ENCODE assay signal across 1 cellular context in the genomic region with DNA sequence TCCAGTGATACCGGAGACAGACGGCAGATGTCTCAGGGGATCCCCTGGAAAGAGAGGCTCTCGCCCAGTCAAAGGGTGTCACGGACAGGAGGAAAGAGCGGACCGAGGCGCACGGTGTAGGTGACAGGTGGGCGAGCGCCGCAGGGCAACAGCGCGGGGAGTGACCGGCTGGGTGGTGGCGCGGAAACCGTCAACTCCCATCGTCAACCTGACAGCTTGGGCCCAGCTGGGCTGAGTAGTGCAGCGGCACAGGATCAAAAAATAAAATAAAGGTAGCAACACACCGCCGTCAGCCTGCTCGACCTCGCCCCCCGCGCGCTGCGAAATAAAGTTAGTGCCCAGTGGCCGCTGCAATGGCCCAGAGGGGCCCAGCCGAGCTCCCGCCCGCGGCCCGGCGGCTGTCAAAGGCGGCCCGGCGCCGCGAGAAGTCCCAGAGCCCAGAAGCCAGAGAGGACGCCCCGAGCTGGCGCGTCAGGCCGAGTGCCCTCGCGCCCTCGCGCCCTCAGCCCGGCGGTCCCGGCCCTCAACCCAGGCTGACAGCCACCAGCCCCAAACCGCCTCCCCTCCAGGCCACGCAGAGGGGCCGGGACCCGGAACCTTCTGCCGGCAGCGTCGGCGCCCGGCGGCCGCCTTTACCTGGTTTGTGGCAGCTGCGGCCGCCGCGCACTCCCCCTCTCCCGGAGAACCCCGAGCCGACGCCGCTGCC.
TF ChIP-seq lines count a peak whose summit lies in the region.

A gene with protein sequence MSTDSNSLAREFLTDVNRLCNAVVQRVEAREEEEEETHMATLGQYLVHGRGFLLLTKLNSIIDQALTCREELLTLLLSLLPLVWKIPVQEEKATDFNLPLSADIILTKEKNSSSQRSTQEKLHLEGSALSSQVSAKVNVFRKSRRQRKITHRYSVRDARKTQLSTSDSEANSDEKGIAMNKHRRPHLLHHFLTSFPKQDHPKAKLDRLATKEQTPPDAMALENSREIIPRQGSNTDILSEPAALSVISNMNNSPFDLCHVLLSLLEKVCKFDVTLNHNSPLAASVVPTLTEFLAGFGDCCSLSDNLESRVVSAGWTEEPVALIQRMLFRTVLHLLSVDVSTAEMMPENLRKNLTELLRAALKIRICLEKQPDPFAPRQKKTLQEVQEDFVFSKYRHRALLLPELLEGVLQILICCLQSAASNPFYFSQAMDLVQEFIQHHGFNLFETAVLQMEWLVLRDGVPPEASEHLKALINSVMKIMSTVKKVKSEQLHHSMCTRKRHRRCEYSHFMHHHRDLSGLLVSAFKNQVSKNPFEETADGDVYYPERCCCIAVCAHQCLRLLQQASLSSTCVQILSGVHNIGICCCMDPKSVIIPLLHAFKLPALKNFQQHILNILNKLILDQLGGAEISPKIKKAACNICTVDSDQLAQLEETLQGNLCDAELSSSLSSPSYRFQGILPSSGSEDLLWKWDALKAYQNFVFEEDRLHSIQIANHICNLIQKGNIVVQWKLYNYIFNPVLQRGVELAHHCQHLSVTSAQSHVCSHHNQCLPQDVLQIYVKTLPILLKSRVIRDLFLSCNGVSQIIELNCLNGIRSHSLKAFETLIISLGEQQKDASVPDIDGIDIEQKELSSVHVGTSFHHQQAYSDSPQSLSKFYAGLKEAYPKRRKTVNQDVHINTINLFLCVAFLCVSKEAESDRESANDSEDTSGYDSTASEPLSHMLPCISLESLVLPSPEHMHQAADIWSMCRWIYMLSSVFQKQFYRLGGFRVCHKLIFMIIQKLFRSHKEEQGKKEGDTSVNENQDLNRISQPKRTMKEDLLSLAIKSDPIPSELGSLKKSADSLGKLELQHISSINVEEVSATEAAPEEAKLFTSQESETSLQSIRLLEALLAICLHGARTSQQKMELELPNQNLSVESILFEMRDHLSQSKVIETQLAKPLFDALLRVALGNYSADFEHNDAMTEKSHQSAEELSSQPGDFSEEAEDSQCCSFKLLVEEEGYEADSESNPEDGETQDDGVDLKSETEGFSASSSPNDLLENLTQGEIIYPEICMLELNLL (N-terminal part only) (minus strand): TSS at position 700 of the 706 bp plus-strand sequence. CDS start 36,489 bp downstream, outside the sequence.

TF ChIP-seq in HepG2, 621 proteins besides CTCF, POLR2A, EP300 and RAD21 (continued from another document and continues in another):
- TF ChIP-seq, protein P1, sequence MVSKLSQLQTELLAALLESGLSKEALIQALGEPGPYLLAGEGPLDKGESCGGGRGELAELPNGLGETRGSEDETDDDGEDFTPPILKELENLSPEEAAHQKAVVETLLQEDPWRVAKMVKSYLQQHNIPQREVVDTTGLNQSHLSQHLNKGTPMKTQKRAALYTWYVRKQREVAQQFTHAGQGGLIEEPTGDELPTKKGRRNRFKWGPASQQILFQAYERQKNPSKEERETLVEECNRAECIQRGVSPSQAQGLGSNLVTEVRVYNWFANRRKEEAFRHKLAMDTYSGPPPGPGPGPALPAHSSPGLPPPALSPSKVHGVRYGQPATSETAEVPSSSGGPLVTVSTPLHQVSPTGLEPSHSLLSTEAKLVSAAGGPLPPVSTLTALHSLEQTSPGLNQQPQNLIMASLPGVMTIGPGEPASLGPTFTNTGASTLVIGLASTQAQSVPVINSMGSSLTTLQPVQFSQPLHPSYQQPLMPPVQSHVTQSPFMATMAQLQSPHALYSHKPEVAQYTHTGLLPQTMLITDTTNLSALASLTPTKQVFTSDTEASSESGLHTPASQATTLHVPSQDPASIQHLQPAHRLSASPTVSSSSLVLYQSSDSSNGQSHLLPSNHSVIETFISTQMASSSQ (IDR thresholded peaks at IDR 0.05; ENCODE audit: low read depth): no peak
- TF ChIP-seq, protein P1 (CRISPR knock-in tag; IDR thresholded peaks at IDR 0.05; ENCODE audit: borderline replicate concordance): no peak
- TF ChIP-seq RARG (CRISPR knock-in tag; IDR thresholded peaks at IDR 0.05; ENCODE audit: low read depth): no peak
- TF ChIP-seq CAMTA2 (CRISPR knock-in tag; IDR thresholded peaks at IDR 0.05; ENCODE audit: borderline replicate concordance): peak; percentile 53; the same call in 1 of the 2 replicates
- no peak for TF ChIP-seq HOXA5 (CRISPR knock-in tag; IDR thresholded peaks at IDR 0.05)
- TF ChIP-seq, protein P2, sequence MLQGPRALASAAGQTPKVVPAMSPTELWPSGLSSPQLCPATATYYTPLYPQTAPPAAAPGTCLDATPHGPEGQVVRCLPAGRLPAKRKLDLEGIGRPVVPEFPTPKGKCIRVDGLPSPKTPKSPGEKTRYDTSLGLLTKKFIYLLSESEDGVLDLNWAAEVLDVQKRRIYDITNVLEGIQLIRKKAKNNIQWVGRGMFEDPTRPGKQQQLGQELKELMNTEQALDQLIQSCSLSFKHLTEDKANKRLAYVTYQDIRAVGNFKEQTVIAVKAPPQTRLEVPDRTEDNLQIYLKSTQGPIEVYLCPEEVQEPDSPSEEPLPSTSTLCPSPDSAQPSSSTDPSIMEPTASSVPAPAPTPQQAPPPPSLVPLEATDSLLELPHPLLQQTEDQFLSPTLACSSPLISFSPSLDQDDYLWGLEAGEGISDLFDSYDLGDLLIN (CRISPR knock-in tag; IDR thresholded peaks at IDR 0.05; ENCODE audit: borderline replicate concordance): no peak
- TF ChIP-seq, protein P3, sequence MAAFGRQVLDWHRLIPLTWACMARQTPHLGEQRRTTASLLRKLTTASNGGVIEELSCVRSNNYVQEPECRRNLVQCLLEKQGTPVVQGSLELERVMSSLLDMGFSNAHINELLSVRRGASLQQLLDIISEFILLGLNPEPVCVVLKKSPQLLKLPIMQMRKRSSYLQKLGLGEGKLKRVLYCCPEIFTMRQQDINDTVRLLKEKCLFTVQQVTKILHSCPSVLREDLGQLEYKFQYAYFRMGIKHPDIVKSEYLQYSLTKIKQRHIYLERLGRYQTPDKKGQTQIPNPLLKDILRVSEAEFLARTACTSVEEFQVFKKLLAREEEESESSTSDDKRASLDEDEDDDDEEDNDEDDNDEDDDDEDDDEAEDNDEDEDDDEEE (CRISPR knock-in tag; IDR thresholded peaks at IDR 0.05): 0 out of 2 replicates have a peak, but pooled peaks have one; percentile 17
- 0 out of 2 replicates have a peak, but pooled peaks have one; percentile 14 for TF ChIP-seq RBFOX2 (IDR thresholded peaks at IDR 0.05; ENCODE audit: low read depth, low read length)
- 0 out of 2 replicates have a peak, but pooled peaks have one; percentile 34 for TF ChIP-seq RORA (CRISPR knock-in tag; IDR thresholded peaks at IDR 0.05)
- TF ChIP-seq, protein P4, sequence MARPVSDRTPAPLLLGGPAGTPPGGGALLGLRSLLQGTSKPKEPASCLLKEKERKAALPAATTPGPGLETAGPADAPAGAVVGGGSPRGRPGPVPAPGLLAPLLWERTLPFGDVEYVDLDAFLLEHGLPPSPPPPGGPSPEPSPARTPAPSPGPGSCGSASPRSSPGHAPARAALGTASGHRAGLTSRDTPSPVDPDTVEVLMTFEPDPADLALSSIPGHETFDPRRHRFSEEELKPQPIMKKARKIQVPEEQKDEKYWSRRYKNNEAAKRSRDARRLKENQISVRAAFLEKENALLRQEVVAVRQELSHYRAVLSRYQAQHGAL (CRISPR knock-in tag; IDR thresholded peaks at IDR 0.05; ENCODE audit: not compliant biosample characterization): no peak
- TF ChIP-seq, protein P5, sequence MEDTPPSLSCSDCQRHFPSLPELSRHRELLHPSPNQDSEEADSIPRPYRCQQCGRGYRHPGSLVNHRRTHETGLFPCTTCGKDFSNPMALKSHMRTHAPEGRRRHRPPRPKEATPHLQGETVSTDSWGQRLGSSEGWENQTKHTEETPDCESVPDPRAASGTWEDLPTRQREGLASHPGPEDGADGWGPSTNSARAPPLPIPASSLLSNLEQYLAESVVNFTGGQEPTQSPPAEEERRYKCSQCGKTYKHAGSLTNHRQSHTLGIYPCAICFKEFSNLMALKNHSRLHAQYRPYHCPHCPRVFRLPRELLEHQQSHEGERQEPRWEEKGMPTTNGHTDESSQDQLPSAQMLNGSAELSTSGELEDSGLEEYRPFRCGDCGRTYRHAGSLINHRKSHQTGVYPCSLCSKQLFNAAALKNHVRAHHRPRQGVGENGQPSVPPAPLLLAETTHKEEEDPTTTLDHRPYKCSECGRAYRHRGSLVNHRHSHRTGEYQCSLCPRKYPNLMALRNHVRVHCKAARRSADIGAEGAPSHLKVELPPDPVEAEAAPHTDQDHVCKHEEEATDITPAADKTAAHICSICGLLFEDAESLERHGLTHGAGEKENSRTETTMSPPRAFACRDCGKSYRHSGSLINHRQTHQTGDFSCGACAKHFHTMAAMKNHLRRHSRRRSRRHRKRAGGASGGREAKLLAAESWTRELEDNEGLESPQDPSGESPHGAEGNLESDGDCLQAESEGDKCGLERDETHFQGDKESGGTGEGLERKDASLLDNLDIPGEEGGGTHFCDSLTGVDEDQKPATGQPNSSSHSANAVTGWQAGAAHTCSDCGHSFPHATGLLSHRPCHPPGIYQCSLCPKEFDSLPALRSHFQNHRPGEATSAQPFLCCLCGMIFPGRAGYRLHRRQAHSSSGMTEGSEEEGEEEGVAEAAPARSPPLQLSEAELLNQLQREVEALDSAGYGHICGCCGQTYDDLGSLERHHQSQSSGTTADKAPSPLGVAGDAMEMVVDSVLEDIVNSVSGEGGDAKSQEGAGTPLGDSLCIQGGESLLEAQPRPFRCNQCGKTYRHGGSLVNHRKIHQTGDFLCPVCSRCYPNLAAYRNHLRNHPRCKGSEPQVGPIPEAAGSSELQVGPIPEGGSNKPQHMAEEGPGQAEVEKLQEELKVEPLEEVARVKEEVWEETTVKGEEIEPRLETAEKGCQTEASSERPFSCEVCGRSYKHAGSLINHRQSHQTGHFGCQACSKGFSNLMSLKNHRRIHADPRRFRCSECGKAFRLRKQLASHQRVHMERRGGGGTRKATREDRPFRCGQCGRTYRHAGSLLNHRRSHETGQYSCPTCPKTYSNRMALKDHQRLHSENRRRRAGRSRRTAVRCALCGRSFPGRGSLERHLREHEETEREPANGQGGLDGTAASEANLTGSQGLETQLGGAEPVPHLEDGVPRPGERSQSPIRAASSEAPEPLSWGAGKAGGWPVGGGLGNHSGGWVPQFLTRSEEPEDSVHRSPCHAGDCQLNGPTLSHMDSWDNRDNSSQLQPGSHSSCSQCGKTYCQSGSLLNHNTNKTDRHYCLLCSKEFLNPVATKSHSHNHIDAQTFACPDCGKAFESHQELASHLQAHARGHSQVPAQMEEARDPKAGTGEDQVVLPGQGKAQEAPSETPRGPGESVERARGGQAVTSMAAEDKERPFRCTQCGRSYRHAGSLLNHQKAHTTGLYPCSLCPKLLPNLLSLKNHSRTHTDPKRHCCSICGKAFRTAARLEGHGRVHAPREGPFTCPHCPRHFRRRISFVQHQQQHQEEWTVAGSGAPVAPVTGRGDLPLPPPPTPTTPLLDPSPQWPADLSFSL (CRISPR knock-in tag; IDR thresholded peaks at IDR 0.05): no peak
- TF ChIP-seq, protein P6, sequence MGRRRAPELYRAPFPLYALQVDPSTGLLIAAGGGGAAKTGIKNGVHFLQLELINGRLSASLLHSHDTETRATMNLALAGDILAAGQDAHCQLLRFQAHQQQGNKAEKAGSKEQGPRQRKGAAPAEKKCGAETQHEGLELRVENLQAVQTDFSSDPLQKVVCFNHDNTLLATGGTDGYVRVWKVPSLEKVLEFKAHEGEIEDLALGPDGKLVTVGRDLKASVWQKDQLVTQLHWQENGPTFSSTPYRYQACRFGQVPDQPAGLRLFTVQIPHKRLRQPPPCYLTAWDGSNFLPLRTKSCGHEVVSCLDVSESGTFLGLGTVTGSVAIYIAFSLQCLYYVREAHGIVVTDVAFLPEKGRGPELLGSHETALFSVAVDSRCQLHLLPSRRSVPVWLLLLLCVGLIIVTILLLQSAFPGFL (CRISPR knock-in tag; IDR thresholded peaks at IDR 0.05): no peak
- TF ChIP-seq PHB2 (IDR thresholded peaks at IDR 0.05; ENCODE audit: partially characterized antibody): no peak
- TF ChIP-seq, protein P7, sequence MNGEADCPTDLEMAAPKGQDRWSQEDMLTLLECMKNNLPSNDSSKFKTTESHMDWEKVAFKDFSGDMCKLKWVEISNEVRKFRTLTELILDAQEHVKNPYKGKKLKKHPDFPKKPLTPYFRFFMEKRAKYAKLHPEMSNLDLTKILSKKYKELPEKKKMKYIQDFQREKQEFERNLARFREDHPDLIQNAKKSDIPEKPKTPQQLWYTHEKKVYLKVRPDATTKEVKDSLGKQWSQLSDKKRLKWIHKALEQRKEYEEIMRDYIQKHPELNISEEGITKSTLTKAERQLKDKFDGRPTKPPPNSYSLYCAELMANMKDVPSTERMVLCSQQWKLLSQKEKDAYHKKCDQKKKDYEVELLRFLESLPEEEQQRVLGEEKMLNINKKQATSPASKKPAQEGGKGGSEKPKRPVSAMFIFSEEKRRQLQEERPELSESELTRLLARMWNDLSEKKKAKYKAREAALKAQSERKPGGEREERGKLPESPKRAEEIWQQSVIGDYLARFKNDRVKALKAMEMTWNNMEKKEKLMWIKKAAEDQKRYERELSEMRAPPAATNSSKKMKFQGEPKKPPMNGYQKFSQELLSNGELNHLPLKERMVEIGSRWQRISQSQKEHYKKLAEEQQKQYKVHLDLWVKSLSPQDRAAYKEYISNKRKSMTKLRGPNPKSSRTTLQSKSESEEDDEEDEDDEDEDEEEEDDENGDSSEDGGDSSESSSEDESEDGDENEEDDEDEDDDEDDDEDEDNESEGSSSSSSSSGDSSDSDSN (CRISPR knock-in tag; IDR thresholded peaks at IDR 0.05): peak; percentile 91
- TF ChIP-seq GABPB1 (CRISPR knock-in tag; IDR thresholded peaks at IDR 0.05): peak; percentile 46; the same call in 1 of the 2 replicates
- TF ChIP-seq TBX2 (CRISPR knock-in tag; IDR thresholded peaks at IDR 0.05; ENCODE audit: borderline replicate concordance): peak; percentile 52; the same call in 1 of the 2 replicates
- peak; percentile 71 for TF ChIP-seq ZFY (CRISPR knock-in tag; IDR thresholded peaks at IDR 0.05)
- TF ChIP-seq ZNF317 (CRISPR knock-in tag; IDR thresholded peaks at IDR 0.05): no peak
- TF ChIP-seq ZNF160 (CRISPR knock-in tag; IDR thresholded peaks at IDR 0.05): no peak
- TF ChIP-seq SKI (IDR thresholded peaks at IDR 0.05; ENCODE audit: partially characterized antibody): peak; percentile 41
- TF ChIP-seq ZNF564 (CRISPR knock-in tag; IDR thresholded peaks at IDR 0.05): 0 out of 2 replicates have a peak, but pooled peaks have one; percentile 29
- TF ChIP-seq ZNF605 (CRISPR knock-in tag; IDR thresholded peaks at IDR 0.05): peak; percentile 61; the same call in 1 of the 2 replicates
- peak; percentile 67 for TF ChIP-seq ZFX (CRISPR knock-in tag; IDR thresholded peaks at IDR 0.05; ENCODE audit: low read depth)
